8 cellular contexts compared by ENCODE assay signal in the genomic region with DNA sequence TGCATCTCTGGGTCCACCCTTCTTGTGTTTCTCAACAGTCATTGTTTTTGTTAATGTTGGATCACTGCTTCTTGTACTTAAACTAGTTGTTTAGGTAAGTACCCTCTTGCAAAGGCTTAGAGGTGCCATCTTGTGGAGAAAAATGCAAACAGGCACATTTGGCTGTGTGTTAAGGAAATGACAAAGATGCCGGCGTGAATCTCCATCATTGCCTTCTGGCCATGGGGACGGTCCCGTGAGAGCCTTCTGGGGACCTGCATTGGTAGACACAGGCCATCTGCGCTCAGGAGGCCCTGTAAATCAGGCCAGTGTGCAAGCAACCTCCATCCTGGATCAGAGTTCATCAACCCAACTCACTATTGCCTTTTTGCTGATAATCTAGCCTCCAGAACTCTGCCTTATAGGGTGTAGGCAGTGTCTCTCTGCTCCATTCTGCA.
A peak's percentile ranks its signal among the peaks of the same experiment; 100 is the strongest.
DNase-seq lines count a peak whose midpoint lies in the region; ATAC-seq and TF ChIP-seq lines count a peak whose summit lies in the region.

No MANE protein-coding gene starts in this region.

- peak; percentile 80 for TF ChIP-seq CTCF in LNCAP (IDR thresholded peaks at IDR 0.05)
- TF ChIP-seq CTCF in glutamatergic neuron (IDR thresholded peaks at IDR 0.05; ENCODE audit: partially characterized antibody, unreplicated experiment) = no peak

- ATAC-seq in GM18520 (IDR thresholded peaks at IDR 0.05; ENCODE audit: unreplicated experiment) (no peak), GM19324 (IDR thresholded peaks at IDR 0.05; ENCODE audit: low FRiP score, unreplicated experiment) (no peak)

- no peaks in the 10 kb centered on the region for H3K36me3 Mint-ChIP-seq in T-helper 2 cell treated with Interferon-gamma antibody and Interleukin-4, amounts not matched to agents 5 μg/mL and 100 μg/mL, for 36 hours (ENCODE audit: low read depth)
- H3K36me3 Mint-ChIP-seq in glutamatergic neuron (ENCODE audit: unreplicated experiment) = no peaks in the 10 kb centered on the region

- H3K4me3 ChIP-seq in skeletal muscle cell (ENCODE audit: low read depth, low read length) = no peak overlapping the region

- peaks cover 2% of the 10 kb centered on the region for H3K4me1 Mint-ChIP-seq in T-helper 2 cell treated with Interferon-gamma antibody and Interleukin-4, amounts not matched to agents 5 μg/mL and 100 μg/mL, for 36 hours (ENCODE audit: low read depth)
- peaks cover 34% of the 10 kb centered on the region for H3K4me1 Mint-ChIP-seq in glutamatergic neuron (ENCODE audit: low read depth, unreplicated experiment)

- H3K4me3 Mint-ChIP-seq in T-helper 2 cell treated with Interferon-gamma antibody and Interleukin-4, amounts not matched to agents 5 μg/mL and 100 μg/mL, for 36 hours = no peak overlapping the region
- peak overlapping the region; percentile 14 for H3K4me3 Mint-ChIP-seq in glutamatergic neuron (ENCODE audit: unreplicated experiment)

- H3K27me3 Mint-ChIP-seq in T-helper 2 cell treated with Interferon-gamma antibody and Interleukin-4, amounts not matched to agents 5 μg/mL and 100 μg/mL, for 36 hours (ENCODE audit: low read depth) = peaks cover 7% of the 10 kb centered on the region
- H3K27me3 Mint-ChIP-seq in glutamatergic neuron (ENCODE audit: unreplicated experiment) = peaks cover 2% of the 10 kb centered on the region

- DNase-seq in ELR (ENCODE audit: low read depth) = peak; percentile 65
- peak; percentile 5 for DNase-seq in T-helper 2 cell treated with Interferon-gamma antibody and Interleukin-4, amounts not matched to agents 5 μg/mL and 100 μg/mL, for 36 hours (ENCODE audit: low spot score)
- peak; percentile 54 for DNase-seq in glutamatergic neuron
- peak; percentile 62 for DNase-seq in skeletal muscle cell (ENCODE audit: low read depth)
- no peak for DNase-seq in UCSD-AML1 (lab: John Stamatoyannopoulos, UW; ENCODE audit: unreplicated experiment)

- H3K9me3 Mint-ChIP-seq in T-helper 2 cell treated with Interferon-gamma antibody and Interleukin-4, amounts not matched to agents 5 μg/mL and 100 μg/mL, for 36 hours = no peaks in the 10 kb centered on the region
- peaks cover 2% of the 10 kb centered on the region for H3K9me3 Mint-ChIP-seq in glutamatergic neuron (ENCODE audit: unreplicated experiment)

- no peak overlapping the region for H3K27ac Mint-ChIP-seq in T-helper 2 cell treated with Interferon-gamma antibody and Interleukin-4, amounts not matched to agents 5 μg/mL and 100 μg/mL, for 36 hours
- peak overlapping the region; percentile 89 for H3K27ac Mint-ChIP-seq in glutamatergic neuron (ENCODE audit: unreplicated experiment)
